35 cellular contexts compared by ENCODE assay signal in genomic region chr6:154206984-154207383, GRCh38.
"Had no signal": no experiment of that assay in that cellular context is flagged by ENCODE, and none has a peak within 500 bp of the region (broad histone marks: within the 10 kb centered on the region; RNA-seq: fewer than 3 reads in every experiment).

No MANE protein-coding gene starts in this region.

- H3K27ac Mint-ChIP-seq: activated B cell treated with CpG ODN at 0.5 μM for 24 hours; activated CD4-positive, alpha-beta memory T cell treated with anti-CD3 and anti-CD28 coated beads for 36 hours; activated T-cell treated with anti-CD3 and anti-CD28 coated beads, Interleukin-2, amount 50 U/mL, for 72 hours; activated T-helper 17 cell treated with anti-CD3 and anti-CD28 coated beads, Interleukin-2, amount 50 U/mL, for 72 hours had no signal

- H3K27ac ChIP-seq: ascending aorta, cardiac muscle cell, KMS-11, PC-9, RWPE1, VCaP had no signal

- H2AFZ ChIP-seq: PC-9 had no signal

- H3K4me3 Mint-ChIP-seq: activated B cell treated with CpG ODN at 0.5 μM for 24 hours; activated CD4-positive, alpha-beta memory T cell treated with anti-CD3 and anti-CD28 coated beads for 36 hours; activated T-cell treated with anti-CD3 and anti-CD28 coated beads, Interleukin-2, amount 50 U/mL, for 72 hours; activated T-helper 17 cell treated with anti-CD3 and anti-CD28 coated beads, Interleukin-2, amount 50 U/mL, for 72 hours had no signal

- H3K4me3 ChIP-seq: ascending aorta, cardiac muscle cell, PC-9 had no signal

- H3K27me3 Mint-ChIP-seq: activated B cell treated with CpG ODN at 0.5 μM for 24 hours; activated CD4-positive, alpha-beta memory T cell treated with anti-CD3 and anti-CD28 coated beads for 36 hours; activated T-helper 17 cell treated with anti-CD3 and anti-CD28 coated beads, Interleukin-2, amount 50 U/mL, for 72 hours had no signal

- H3K9ac ChIP-seq: KMS-11 had no signal

- H3K4me2 ChIP-seq: KMS-11, PC-9 had no signal

- H3K27me3 ChIP-seq: ascending aorta, cardiac muscle cell had no signal

- H3K4me1 Mint-ChIP-seq: activated B cell treated with CpG ODN at 0.5 μM for 24 hours had no signal

- H3K9me3 ChIP-seq: ascending aorta had no signal

- DNase-seq: activated B cell treated with CpG ODN at 0.5 μM for 24 hours; activated CD4-positive, alpha-beta memory T cell treated with anti-CD3 and anti-CD28 coated beads for 36 hours; activated CD4-positive, alpha-beta T cell treated with anti-CD3 and anti-CD28 coated beads for 4 hours; activated CD4-positive, alpha-beta T cell treated with anti-CD3 and anti-CD28 coated beads, Interleukin-2, amount 50 U/mL, for 1 hour; activated CD4-positive, CD25-positive, alpha-beta regulatory T cell treated with anti-CD3 and anti-CD28 coated beads, Interleukin-2, amount 50 U/mL, for 72 hours; activated CD8-positive, alpha-beta memory T cell treated with anti-CD3 and anti-CD28 coated beads, Interleukin-2, amount 50 U/mL, for 4 hours; activated effector memory CD4-positive, alpha-beta T cell treated with anti-CD3 and anti-CD28 coated beads, Interleukin-2, amount 50 U/mL, for 16 hours; activated naive CD4-positive, alpha-beta T cell treated with anti-CD3 and anti-CD28 coated beads, Interleukin-2, amount 50 U/mL, for 16 hours; activated T-cell treated with anti-CD3 and anti-CD28 coated beads for 4 hours; activated T-cell treated with anti-CD3 and anti-CD28 coated beads, Interleukin-2, amount 50 U/mL, for 72 hours; amniotic stem cell; NCI-H1092 treated with DMSO at 0.1 percent for 48 hours; NCI-H1417; NCI-H146; NCI-H187; NCI-H2029 treated with DMSO at 0.1 percent for 48 hours; NCI-H2107; NCI-H2171; NCI-H510A; NCI-H526; NCI-H748 treated with DMSO at 0.1 percent for 48 hours; NK-92 treated with Interleukin-12 subunit alpha and Interleukin-12 subunit beta, amount 100 ng/mL, for 24 hours; PC-9; SIG-M5; T-helper 1 cell; T-helper 2 cell; T-helper 9 cell had no signal

- H3K36me3 ChIP-seq: ascending aorta, cardiac muscle cell had no signal

- ATAC-seq: activated T-cell treated with anti-CD3 and anti-CD28 coated beads, Interleukin-2, amount 50 U/mL, for 72 hours; activated T-helper 17 cell treated with anti-CD3 and anti-CD28 coated beads, Interleukin-2, amount 50 U/mL, for 72 hours; Right ventricle myocardium inferior; SK-N-SH treated with all-trans-retinoic acid at 6 μM for 48 hours had no signal

- H3K9me3 Mint-ChIP-seq: activated B cell treated with CpG ODN at 0.5 μM for 24 hours; activated CD4-positive, alpha-beta memory T cell treated with anti-CD3 and anti-CD28 coated beads for 36 hours; activated T-cell treated with anti-CD3 and anti-CD28 coated beads, Interleukin-2, amount 50 U/mL, for 72 hours; activated T-helper 17 cell treated with anti-CD3 and anti-CD28 coated beads, Interleukin-2, amount 50 U/mL, for 72 hours had no signal

- H3K4me1 ChIP-seq: ascending aorta had no signal
